Comparison of ENCODE assay signal across 15 cellular contexts in the genomic region with DNA sequence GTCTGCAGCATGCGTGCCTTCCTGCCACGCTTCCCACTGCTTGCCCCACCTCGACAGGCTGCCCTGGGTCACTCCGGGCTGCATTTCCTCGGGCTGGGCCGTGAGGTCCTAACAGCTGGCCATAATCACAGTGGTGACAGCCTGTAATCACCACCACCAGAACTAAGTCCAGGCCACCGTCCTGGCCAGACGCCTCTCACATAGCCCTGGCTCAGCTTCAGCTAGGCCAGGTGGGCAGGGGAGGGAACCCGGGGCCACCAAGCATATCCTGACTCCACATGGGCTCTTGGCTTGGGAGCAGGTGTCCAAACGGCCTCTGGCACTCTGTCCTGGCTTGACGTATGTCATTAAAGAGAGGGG.
"Had no signal": no experiment of that assay in that cellular context is flagged by ENCODE, and none has a peak within 500 bp of the region (broad histone marks: within the 10 kb centered on the region; RNA-seq: fewer than 3 reads in every experiment).

No MANE protein-coding gene starts in this region.

- FAIRE-seq: small intestine had no signal

- H3K9me3 ChIP-seq: colonic mucosa, prostate gland, right lobe of liver, thoracic aorta had no signal

- H3K4me1 ChIP-seq: colonic mucosa, right lobe of liver had no signal

- H3K27ac ChIP-seq: colonic mucosa, epithelial cell of prostate, prostate gland, right lobe of liver, SK-N-MC, thoracic aorta had no signal

- H3K36me3 ChIP-seq: colonic mucosa, prostate gland, right lobe of liver, thoracic aorta had no signal

- H3K4me3 Mint-ChIP-seq: activated naive CD4-positive, alpha-beta T cell treated with anti-CD3 and anti-CD28 coated beads, Interleukin-2, amount 50 U/mL, for 24 hours; endodermal cell; stimulated activated naive B cell treated with anti-CD40 and anti-IgM and Interleukin-4, amounts not matched to agents 10 μg/mL and 1 μg/mL and 100 μg/mL, for 72 hours had no signal

- H3K27ac Mint-ChIP-seq: activated naive CD4-positive, alpha-beta T cell treated with anti-CD3 and anti-CD28 coated beads, Interleukin-2, amount 50 U/mL, for 24 hours; stimulated activated naive B cell treated with anti-CD40 and anti-IgM and Interleukin-4, amounts not matched to agents 10 μg/mL and 1 μg/mL and 100 μg/mL, for 72 hours had no signal

- H3K4me3 ChIP-seq: colonic mucosa, prostate gland, right lobe of liver, SK-N-MC, thoracic aorta had no signal

- H3K4me1 Mint-ChIP-seq: activated naive CD4-positive, alpha-beta T cell treated with anti-CD3 and anti-CD28 coated beads, Interleukin-2, amount 50 U/mL, for 24 hours; stimulated activated naive B cell treated with anti-CD40 and anti-IgM and Interleukin-4, amounts not matched to agents 10 μg/mL and 1 μg/mL and 100 μg/mL, for 72 hours had no signal

- ATAC-seq: stimulated activated naive B cell treated with anti-CD40 and anti-IgM and Interleukin-4, amounts not matched to agents 10 μg/mL and 1 μg/mL and 100 μg/mL, for 72 hours had no signal

- DNase-seq: activated CD4-positive, alpha-beta T cell treated with anti-CD3 and anti-CD28 coated beads, Interleukin-2, amount 50 U/mL, for 4 hours; activated gamma-delta T cell; colonic mucosa; endodermal cell; foreskin melanocyte; glutamatergic neuron; small intestine; stimulated activated CD4-positive, alpha-beta T cell treated with anti-CD3 and anti-CD28 coated beads, Interleukin-4, amount 100 ng/mL, for 24 hours; stimulated activated naive B cell treated with anti-CD40 and anti-IgM and Interleukin-4, amounts not matched to agents 10 μg/mL and 1 μg/mL and 100 μg/mL, for 72 hours had no signal

- H3K36me3 Mint-ChIP-seq: activated naive CD4-positive, alpha-beta T cell treated with anti-CD3 and anti-CD28 coated beads, Interleukin-2, amount 50 U/mL, for 24 hours; stimulated activated naive B cell treated with anti-CD40 and anti-IgM and Interleukin-4, amounts not matched to agents 10 μg/mL and 1 μg/mL and 100 μg/mL, for 72 hours had no signal

- H3K27me3 ChIP-seq: colonic mucosa, right lobe of liver had no signal

- H3K9me3 Mint-ChIP-seq: activated naive CD4-positive, alpha-beta T cell treated with anti-CD3 and anti-CD28 coated beads, Interleukin-2, amount 50 U/mL, for 24 hours; endodermal cell; stimulated activated naive B cell treated with anti-CD40 and anti-IgM and Interleukin-4, amounts not matched to agents 10 μg/mL and 1 μg/mL and 100 μg/mL, for 72 hours had no signal
